ENCODE assay signal across 17 cellular contexts in genomic region chr14:99820702-99821331, GRCh38. TPM values are rescaled to one million over a fixed set of nuclear protein-coding genes. Genes with fewer than 3 reads are reported as not detected.
DNase-seq lines count a peak whose midpoint lies in the region; ATAC-seq and TF ChIP-seq lines count a peak whose summit lies in the region.
"Had no signal": no experiment of that assay in that cellular context is flagged by ENCODE, and none has a peak within 500 bp of the region (broad histone marks: within the 10 kb centered on the region; RNA-seq: fewer than 3 reads in every experiment).

No MANE protein-coding gene starts in this region.

- peaks cover 8% of the 10 kb centered on the region for H3K4me1 Mint-ChIP-seq in activated CD4-positive, alpha-beta T cell treated with anti-CD3 and anti-CD28 coated beads, Interleukin-2, amount 10 ng/mL, durations not matched to agents 24 days and 14 days

- H3K79me2 ChIP-seq in OCI-LY7 (ENCODE audit: insufficient read depth, low read depth, low read length) = no peaks in the 10 kb centered on the region

- H3K27me3 Mint-ChIP-seq in activated CD4-positive, alpha-beta T cell treated with anti-CD3 and anti-CD28 coated beads, Interleukin-2, amount 10 ng/mL, durations not matched to agents 24 days and 14 days = peaks cover 26% of the 10 kb centered on the region

- H2AFZ ChIP-seq in OCI-LY7 (ENCODE audit: low read length) = no peak overlapping the region
- H2AFZ ChIP-seq: GM23338 had no signal

- CTCF ChIA-PET in OCI-LY7 (lab: Charles Lee; ENCODE audit: unreplicated experiment) = no interaction called here

- DNase-seq in NCI-H510A treated with DMSO at 0.1 percent for 48 hours (lab: John Stamatoyannopoulos, UW) = peak; percentile 67
- DNase-seq in NCI-H510A (lab: John Stamatoyannopoulos, UW) = no peak
- peak; percentile 12 for DNase-seq in OCI-LY7 (ENCODE audit: low spot score)
- DNase-seq in lower lobe of right lung = no peak
- DNase-seq in stimulated activated CD4-positive, alpha-beta T cell treated with anti-CD3 and anti-CD28 coated beads, Interleukin-4, amount 100 ng/mL, for 1 hour = no peak
- no peak for DNase-seq in T1000 (lab: John Stamatoyannopoulos, UW)
- DNase-seq in activated CD4-positive, alpha-beta T cell treated with anti-CD3 and anti-CD28 coated beads, Interleukin-2, amount 10 ng/mL, durations not matched to agents 24 days and 14 days = no peak
- no peak for DNase-seq in NCI-H524 (lab: John Stamatoyannopoulos, UW)
- DNase-seq: Caco-2, MM.1S, NCI-H1436 treated with DMSO at 0.1 percent for 48 hours, SHP77 had no signal

- H3K36me3 ChIP-seq in OCI-LY7 (ENCODE audit: insufficient read depth, low read length) = no peaks in the 10 kb centered on the region
- H3K36me3 ChIP-seq in lower lobe of right lung = no peaks in the 10 kb centered on the region
- H3K36me3 ChIP-seq: BLaER1 treated with 17β-estradiol and CSF1 and Interleukin-3, amounts not matched to agents 10 nM and 100 nM; HAP-1 had no signal

- no peak overlapping the region for H3K4me3 ChIP-seq in OCI-LY7 (ENCODE audit: low read depth, low read length, poor library complexity, severe bottlenecking)
- H3K4me3 ChIP-seq in lower lobe of right lung = no peak overlapping the region
- H3K4me3 ChIP-seq: BLaER1 treated with 17β-estradiol and CSF1 and Interleukin-3, amounts not matched to agents 10 nM and 100 nM; GM23338; HAP-1 had no signal

- H3K4me1 ChIP-seq in OCI-LY7 (ENCODE audit: insufficient read depth, low read length, poor library complexity, severe bottlenecking) = no peaks in the 10 kb centered on the region
- H3K4me1 ChIP-seq in lower lobe of right lung = peaks cover 20% of the 10 kb centered on the region
- H3K4me1 ChIP-seq: Caco-2 had no signal

- POLR2A ChIA-PET in OCI-LY7 (lab: Charles Lee) = interaction anchor here (0.9 to 1.2 kb wide), 2 partner anchors 9 to 21 kb away, joined by 4 read pairs; no protein-coding TSS in a partner anchor

- no peak overlapping the region for H3K27ac Mint-ChIP-seq in activated CD4-positive, alpha-beta T cell treated with anti-CD3 and anti-CD28 coated beads, Interleukin-2, amount 10 ng/mL, durations not matched to agents 24 days and 14 days
- H3K27ac Mint-ChIP-seq: GM23338 had no signal

- H3K27ac ChIP-seq in OCI-LY7 (ENCODE audit: low read depth, low read length, poor library complexity, severe bottlenecking) = no peak overlapping the region
- no peak overlapping the region for H3K27ac ChIP-seq in lower lobe of right lung
- H3K27ac ChIP-seq: 22Rv1; BLaER1 treated with 17β-estradiol and CSF1 and Interleukin-3, amounts not matched to agents 10 nM and 100 nM had no signal

- no peak overlapping the region for H3K4me2 ChIP-seq in OCI-LY7 (ENCODE audit: low read length)

- no TSS peak for BruUV-seq in OCI-LY7 (replicated peaks; lab: Mats Ljungman, UMichigan)

- no peaks in the 10 kb centered on the region for H4K20me1 ChIP-seq in OCI-LY7 (ENCODE audit: insufficient read depth, low read length)

- no peak overlapping the region for H3K4me3 Mint-ChIP-seq in activated CD4-positive, alpha-beta T cell treated with anti-CD3 and anti-CD28 coated beads, Interleukin-2, amount 10 ng/mL, durations not matched to agents 24 days and 14 days
- H3K4me3 Mint-ChIP-seq: GM23338 had no signal

- H3K9me3 Mint-ChIP-seq in activated CD4-positive, alpha-beta T cell treated with anti-CD3 and anti-CD28 coated beads, Interleukin-2, amount 10 ng/mL, durations not matched to agents 24 days and 14 days = no peaks in the 10 kb centered on the region
- H3K9me3 Mint-ChIP-seq: CD4-positive, alpha-beta memory T cell; GM23338 had no signal

- no peak for TF ChIP-seq CTCF in OCI-LY7 (conservative IDR thresholded peaks at IDR 0.05; ENCODE audit: low read length)
- TF ChIP-seq CTCF in lower lobe of right lung (IDR thresholded peaks at IDR 0.05) = no peak

- H3K9me3 ChIP-seq in OCI-LY7 (ENCODE audit: low read length) = no peaks in the 10 kb centered on the region
- no peaks in the 10 kb centered on the region for H3K9me3 ChIP-seq in lower lobe of right lung
- H3K9me3 ChIP-seq: Caco-2, HAP-1 had no signal

- no peaks in the 10 kb centered on the region for H3K9me2 ChIP-seq in OCI-LY7 (ENCODE audit: insufficient read depth, low read length)

- intact Hi-C loops in OCI-LY7 (cut with micrococcal nuclease; ENCODE audit: unreplicated experiment) (no loop called here), lower lobe of right lung (cut with DNase I) (no loop called here)
- intact Hi-C loops in activated CD4-positive, alpha-beta T cell treated with anti-CD3 and anti-CD28 coated beads, Interleukin-2, amount 10 ng/mL, durations not matched to agents 24 days and 14 days (cut with micrococcal nuclease) = no loop called here

- H3K36me3 Mint-ChIP-seq in activated CD4-positive, alpha-beta T cell treated with anti-CD3 and anti-CD28 coated beads, Interleukin-2, amount 10 ng/mL, durations not matched to agents 24 days and 14 days (ENCODE audit: low read depth) = no peaks in the 10 kb centered on the region
- H3K36me3 Mint-ChIP-seq: CD4-positive, alpha-beta memory T cell had no signal

- H3K27me3 ChIP-seq in lower lobe of right lung (ENCODE audit: low read depth) = no peaks in the 10 kb centered on the region

- peak; percentile 69 to 70 for ATAC-seq in lower lobe of right lung
- ATAC-seq: GM23338 had no signal

RNA-seq across cellular contexts. Expression of gene EML1, which starts 27.6 kb away (rescaled TPM):
- total RNA-seq in OCI-LY7 (2014; rRNA removed; shearing (Covaris generic)) = not detected in 2 replicates
- total RNA-seq in OCI-LY7 (2022) (not detected in 2 replicates), lower lobe of right lung (34.5 TPM)
- 0.98 and 1.8 TPM in 2 replicates for total RNA-seq in activated CD4-positive, alpha-beta T cell treated with anti-CD3 and anti-CD28 coated beads, Interleukin-2, amount 10 ng/mL, durations not matched to agents 24 days and 14 days

Comparison
In these comparisons a context has a peak if more than half of its experiments do, and no peak if none do; other contexts are left out.
1. DNase-seq: peak in NCI-H510A treated with DMSO at 0.1 percent for 48 hours (single experiment) and OCI-LY7 (single experiment); none in NCI-H510A (single experiment), lower lobe of right lung (single experiment), stimulated activated CD4-positive, alpha-beta T cell treated with anti-CD3 and anti-CD28 coated beads, Interleukin-4, amount 100 ng/mL, for 1 hour (single experiment), T1000 (single experiment), activated CD4-positive, alpha-beta T cell treated with anti-CD3 and anti-CD28 coated beads, Interleukin-2, amount 10 ng/mL, durations not matched to agents 24 days and 14 days (single experiment) and NCI-H524 (0 of 2).
2. RNA of gene EML1, which starts 27.6 kb away (total RNA-seq): 34.5 TPM in lower lobe of right lung (single experiment); 0.98 to 1.8 TPM in activated CD4-positive, alpha-beta T cell treated with anti-CD3 and anti-CD28 coated beads, Interleukin-2, amount 10 ng/mL, durations not matched to agents 24 days and 14 days and not detected in OCI-LY7; every median in the first group is over 10 times any median in the second.